ENCODE assay signal across 8 cellular contexts in genomic region chr1:93447481-93448291, GRCh38. TPM values are rescaled to one million over a fixed set of nuclear protein-coding genes. Genes with fewer than 3 reads are reported as not detected.
A peak's percentile ranks its signal among the peaks of the same experiment; 100 is the strongest.
DNase-seq lines count a peak whose midpoint lies in the region; FAIRE-seq lines count a peak whose summit lies in the region.

TSS of gene FNBP1L (plus strand) at chr1:93448118. CDS start at chr1:93448282, 164 bp downstream.

- H3K4me1 Mint-ChIP-seq in CD4-positive, alpha-beta memory T cell, result peaks cover 16 to 22% (median 19%) of the 10 kb centered on the region in 4 donors

- peaks cover 0 to 3% of the 10 kb centered on the region in 2 donors for H3K36me3 Mint-ChIP-seq in CD4-positive, alpha-beta memory T cell

- peak within 1 kb of the TSS; percentile 30 to 57 for H3K4me3 ChIP-seq in CD4-positive, alpha-beta memory T cell (ENCODE audit: low read length in 2 of 2)
- H3K4me3 ChIP-seq in neuron (ENCODE audit: low read length), result peak within 1 kb of the TSS; percentile 71

- H3K27ac ChIP-seq in CD4-positive, alpha-beta memory T cell (ENCODE audit: low read depth, low read length), result no peak within 1 kb of the TSS

- FAIRE-seq in GM19239 (lab: Jason Lieb, UNC), result no peak

- no peaks in the 10 kb centered on the region for H3K36me3 ChIP-seq in CD4-positive, alpha-beta memory T cell (ENCODE audit: insufficient read depth, low read length)
- H3K36me3 ChIP-seq in neuron (ENCODE audit: insufficient read depth, low read length), result no peaks in the 10 kb centered on the region

- H3K27me3 Mint-ChIP-seq in CD4-positive, alpha-beta memory T cell, result peaks cover 21 to 32% of the 10 kb centered on the region in 2 donors

- H3K27ac Mint-ChIP-seq in CD4-positive, alpha-beta memory T cell, result peak within 1 kb of the TSS; percentile 59 to 90 (median 83)

- peak within 1 kb of the TSS; percentile 97 for H2AFZ ChIP-seq in neuron (ENCODE audit: low read depth, low read length)

- peaks cover 0 to 2% (median 0%) of the 10 kb centered on the region in 8 donors for H3K9me3 Mint-ChIP-seq in CD4-positive, alpha-beta memory T cell

- peaks cover 13% of the 10 kb centered on the region for H3K4me1 ChIP-seq in CD4-positive, alpha-beta memory T cell (ENCODE audit: insufficient read depth, low read length)
- H3K4me1 ChIP-seq in neuron (ENCODE audit: insufficient read depth, low read length), result peaks cover 12% of the 10 kb centered on the region

- H3K9me3 ChIP-seq in CD4-positive, alpha-beta memory T cell (ENCODE audit: control insufficient read depth in 1 of 2, low read length in 2 of 2), result no peaks in the 10 kb centered on the region
- H3K9me3 ChIP-seq in neuron (ENCODE audit: low read length), result no peaks in the 10 kb centered on the region

- peak; percentile 46 to 59 (median 54) for DNase-seq in CD4-positive, alpha-beta memory T cell
- peak; percentile 84 for DNase-seq in HuH-7 (ENCODE audit: low spot score)
- peak; percentile 73 to 84 for DNase-seq in SHP77 (lab: John Stamatoyannopoulos, UW)
- peak; percentile 66 for DNase-seq in activated naive CD4-positive, alpha-beta T cell treated with Interleukin-2 at 50 U/mL for 16 hours
- DNase-seq in germinal center (ENCODE audit: low spot score), result peak; percentile 63
- DNase-seq in stromal cell of bone marrow (ENCODE audit: low read depth), result peak; percentile 23
- DNase-seq in GM19239 (ENCODE audit: insufficient read length, low spot score), result no peak

- peaks cover 23% of the 10 kb centered on the region for H3K27me3 ChIP-seq in CD4-positive, alpha-beta memory T cell (ENCODE audit: insufficient read depth, low read length)
- H3K27me3 ChIP-seq in neuron (ENCODE audit: insufficient read depth, low read length), result no peaks in the 10 kb centered on the region

- intact Hi-C loops in CD4-positive, alpha-beta memory T cell (cut with micrococcal nuclease), result loop anchor here (10.0 kb wide), 1 partner anchor 363 kb away; no protein-coding TSS in a partner anchor

- POLR2A ChIA-PET in CD4-positive, alpha-beta memory T cell (lab: Charles Lee; ENCODE audit: partially characterized antibody), result interaction anchor here (0.7 to 3.0 kb wide), 4 partner anchors 8 to 397 kb away, joined by 3 to 11 read pairs (median 3); partner anchors contain the start of gene MTF2

- CTCF ChIA-PET in CD4-positive, alpha-beta memory T cell (lab: Charles Lee; ENCODE audit: partially characterized antibody), result interaction anchor here (0.8 to 1.5 kb wide), 4 partner anchors 13 to 398 kb away, joined by 3 to 5 read pairs (median 4); no protein-coding TSS in a partner anchor

- H3K4me3 Mint-ChIP-seq in CD4-positive, alpha-beta memory T cell, result peak within 1 kb of the TSS; percentile 93 to 99 (median 96)

RNA-seq across cellular contexts. Expression of gene FNBP1L, which starts in this region (rescaled TPM):
- total RNA-seq in CD4-positive, alpha-beta memory T cell, result 1 to 10 TPM; 1.8 to 2.2 TPM
- polyA plus RNA-seq in CD4-positive, alpha-beta memory T cell, result 1 to 10 TPM in 1 of 2 donors, under 1 TPM in 1; 0.53 to 1.5 TPM
